ENCODE assay signal across 8 cellular contexts in the genomic region with DNA sequence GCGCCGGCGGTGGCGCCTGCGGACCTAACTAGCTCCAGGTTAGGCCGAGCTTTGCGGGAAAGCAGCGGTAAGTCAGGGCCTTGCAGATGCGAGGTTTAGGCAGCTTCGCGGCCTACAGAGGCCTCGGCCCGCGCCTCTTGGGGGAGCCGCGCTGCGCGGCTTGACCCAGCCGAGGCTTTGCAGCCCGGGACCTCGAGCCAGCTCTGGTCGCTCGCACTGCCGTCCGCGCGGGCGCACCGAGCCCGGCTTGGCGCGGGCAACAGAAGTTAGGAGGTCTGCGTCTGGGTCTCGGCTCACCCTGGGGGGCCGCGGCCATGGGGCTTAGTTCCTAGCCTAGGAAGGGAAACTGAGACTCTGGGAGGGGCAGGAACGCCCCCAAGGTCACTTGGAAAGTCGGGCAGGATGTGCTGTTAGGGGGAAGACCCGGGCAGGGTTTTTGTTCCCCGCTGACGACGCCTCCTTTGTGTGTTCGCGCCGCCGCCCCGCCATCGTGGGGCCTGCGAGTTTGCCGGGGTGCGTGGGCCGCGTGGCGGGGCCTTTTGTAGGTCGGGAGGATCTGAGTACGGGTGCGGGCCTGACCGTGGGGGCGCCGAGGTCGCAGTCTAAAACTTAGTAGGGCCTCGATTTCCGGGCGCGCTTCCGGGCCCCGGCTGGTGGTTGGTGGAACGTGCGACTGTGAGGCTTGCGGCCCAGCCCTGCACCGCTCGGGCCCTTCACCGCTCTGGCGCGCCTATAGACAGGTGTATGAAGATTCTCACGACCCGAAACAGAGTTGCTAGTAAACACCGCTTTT. TPM values are rescaled to one million over a fixed set of nuclear protein-coding genes. Genes with fewer than 3 reads are reported as not detected.
DNase-seq lines count a peak whose midpoint lies in the region; ATAC-seq and TF ChIP-seq lines count a peak whose summit lies in the region.

No MANE protein-coding gene starts in this region.

- TF ChIP-seq CTCF in NB4 (IDR thresholded peaks at IDR 0.05; ENCODE audit: low read depth, low read length): no peak
- no peak for TF ChIP-seq CTCF in neural crest cell (conservative IDR thresholded peaks at IDR 0.05)

- H3K9me3 Mint-ChIP-seq in neural crest cell: no peaks in the 10 kb centered on the region

- peak overlapping the region; percentile 97 for H3K27ac Mint-ChIP-seq in neural crest cell (ENCODE audit: unreplicated experiment)

- peaks cover 46% of the 10 kb centered on the region for H3K4me1 Mint-ChIP-seq in neural crest cell

- H3K27me3 ChIP-seq in esophagus (ENCODE audit: control insufficient read depth in 1 of 2, insufficient read depth in 2 of 2, low read length in 2 of 2) (no peaks in the 10 kb centered on the region), subcutaneous abdominal adipose tissue (ENCODE audit: control insufficient read depth in 5 of 5, insufficient read depth in 4 of 5, low read length in 5 of 5) (no peaks in the 10 kb centered on the region)

- TF ChIP-seq POLR2A in NB4 (IDR thresholded peaks at IDR 0.05; ENCODE audit: extremely low read depth, insufficient read length): no peak

- H3K36me3 Mint-ChIP-seq in neural crest cell (ENCODE audit: low read depth): peaks cover 18% of the 10 kb centered on the region

- H3K36me3 ChIP-seq in esophagus (ENCODE audit: control insufficient read depth in 2 of 2, insufficient read depth in 2 of 2, low read length in 1 of 2) (no peaks in the 10 kb centered on the region), subcutaneous abdominal adipose tissue (ENCODE audit: control insufficient read depth in 5 of 5, insufficient read depth in 5 of 5, low read length in 5 of 5) (peaks cover 7 to 15% (median 10%) of the 10 kb centered on the region in 5 donors)

- 0 to 1% methylated on average over 77 to 78 of the region's 78 CpGs for WGBS in esophagus, 2 donors

- H3K27ac ChIP-seq in esophagus (ENCODE audit: low read depth in 2 of 2, low read length in 1 of 2) (peak overlapping the region; percentile 90 to 93), subcutaneous abdominal adipose tissue (ENCODE audit: low read depth, low read length) (peak overlapping the region; percentile 92)

- H3K9me3 ChIP-seq in esophagus (ENCODE audit: control insufficient read depth in 2 of 2, insufficient read depth in 1 of 2, low read depth in 1 of 2, low read length in 1 of 2) (peaks cover 0 to 2% of the 10 kb centered on the region in 2 donors), subcutaneous abdominal adipose tissue (ENCODE audit: control insufficient read depth in 5 of 5, low read length in 5 of 5) (no peaks in the 10 kb centered on the region)

- H3K4me3 ChIP-seq in NB4 (ENCODE audit: low read depth, low read length): peak overlapping the region; percentile 81
- peak overlapping the region; percentile 89 to 98 for H3K4me3 ChIP-seq in esophagus (ENCODE audit: low read depth in 1 of 2, low read length in 2 of 2)
- peak overlapping the region; percentile 79 to 98 (median 94) for H3K4me3 ChIP-seq in subcutaneous abdominal adipose tissue (ENCODE audit: low read depth in 1 of 5, low read length in 5 of 5)

- peak overlapping the region; percentile 79 to 98 (median 96) for H3K9ac ChIP-seq in subcutaneous abdominal adipose tissue (ENCODE audit: low read length in 5 of 5)

- H3K4me1 ChIP-seq in esophagus (ENCODE audit: control insufficient read depth in 2 of 2, insufficient read depth in 2 of 2, low read length in 1 of 2) (peaks cover 0 to 4% of the 10 kb centered on the region in 2 donors), subcutaneous abdominal adipose tissue (ENCODE audit: control insufficient read depth in 5 of 5, insufficient read depth in 5 of 5, low read length in 5 of 5) (peaks cover 4 to 37% (median 29%) of the 10 kb centered on the region in 5 donors)

- peak overlapping the region; percentile 100 for H3K4me3 Mint-ChIP-seq in neural crest cell

- ATAC-seq in HG02623 (IDR thresholded peaks at IDR 0.05; ENCODE audit: unreplicated experiment): peak; percentile 40

- no peaks in the 10 kb centered on the region for H3K27me3 Mint-ChIP-seq in neural crest cell (ENCODE audit: low read depth)

- DNase-seq in NCI-H2171 (lab: John Stamatoyannopoulos, UW): peak; percentile 6
- DNase-seq in NCI-H2171 treated with DMSO at 0.1 percent for 48 hours (lab: John Stamatoyannopoulos, UW): no peak
- peak; percentile 85 for DNase-seq in NB4 (ENCODE audit: low read depth)
- DNase-seq in activated T-cell treated with anti-CD3 and anti-CD28 coated beads for 1 hour (ENCODE audit: low read depth): peak; percentile 60
- DNase-seq in neural crest cell (ENCODE audit: low read depth, low spot score): no peak

RNA-seq across cellular contexts. Expression of a gene that starts 0.5 kb away (rescaled TPM):
- 10 to 100 TPM; 14.3 to 18.3 TPM for polyA plus RNA-seq in esophagus
- 74.2 and 76.4 TPM in 2 replicates for total RNA-seq in neural crest cell

RNA-seq across cellular contexts. Expression of a gene that starts 50.6 kb away (rescaled TPM):
- under 1 TPM; 0.04 to 0.07 TPM for polyA plus RNA-seq in esophagus
- total RNA-seq in neural crest cell: not detected in 2 replicates

RNA-seq across cellular contexts. Expression of a gene that starts 50.9 kb away (rescaled TPM):
- polyA plus RNA-seq in esophagus: 1 to 10 TPM; 5.2 to 5.4 TPM
- 1.2 and 1.4 TPM in 2 replicates for total RNA-seq in neural crest cell

Comparison
In these comparisons a context has a peak if more than half of its experiments do, and no peak if none do; other contexts are left out.
1. DNase-seq: peak in NCI-H2171 (single experiment), NB4 (single experiment) and activated T-cell treated with anti-CD3 and anti-CD28 coated beads for 1 hour (single experiment); none in NCI-H2171 treated with DMSO at 0.1 percent for 48 hours (single experiment) and neural crest cell (single experiment).
2. Peak in every context shown above with its lines, with median percentiles within 50 percentile points of each other: H3K4me3 ChIP-seq.